ENCODE assay signal across 11 cellular contexts in genomic region chr17:633641-634091, GRCh38.
A peak's percentile ranks its signal among the peaks of the same experiment; 100 is the strongest.
DNase-seq lines count a peak whose midpoint lies in the region; ATAC-seq and TF ChIP-seq lines count a peak whose summit lies in the region.
"Had no signal": no experiment of that assay in that cellular context is flagged by ENCODE, and none has a peak within 500 bp of the region (broad histone marks: within the 10 kb centered on the region; RNA-seq: fewer than 3 reads in every experiment).

No MANE protein-coding gene starts in this region.

- no peak; the same call in 2 of the 3 replicates for ATAC-seq in GM23338
- no peak for ATAC-seq in activated T-helper 17 cell treated with anti-CD3 and anti-CD28 coated beads, Interleukin-2, amount 50 U/mL, for 72 hours (replicated peaks)
- ATAC-seq in PC-3 = no peak

- H3K4me2 ChIP-seq in GM23338 (no peak overlapping the region), PC-3 (ENCODE audit: low read length) (no peak overlapping the region)

- no peaks in the 10 kb centered on the region for H3K36me3 ChIP-seq in GM23338 (ENCODE audit: insufficient read depth)
- H3K36me3 ChIP-seq in stomach = peaks cover 6 to 38% (median 30%) of the 10 kb centered on the region in 4 donors
- no peaks in the 10 kb centered on the region; the same call in none of the 2 replicates for H3K36me3 ChIP-seq in PC-3 (ENCODE audit: low read depth, low read length)

- H3K79me2 ChIP-seq in GM23338 (replicated peaks; ENCODE audit: insufficient read depth) = no peaks in the 10 kb centered on the region
- no peaks in the 10 kb centered on the region for H3K79me2 ChIP-seq in PC-3 (ENCODE audit: low read length)

- H3K27me3 ChIP-seq in GM23338 (ENCODE audit: insufficient read depth) (no peaks in the 10 kb centered on the region), dorsolateral prefrontal cortex (no peaks in the 10 kb centered on the region), stomach (no peaks in the 10 kb centered on the region), PC-3 (ENCODE audit: low read length) (no peaks in the 10 kb centered on the region)

- H3K9ac ChIP-seq in PC-3 (ENCODE audit: low read length) = no peak overlapping the region

- peaks cover 20% of the 10 kb centered on the region for H3K9me3 Mint-ChIP-seq in GM23338
- H3K9me3 Mint-ChIP-seq in activated T-helper 17 cell treated with anti-CD3 and anti-CD28 coated beads, Interleukin-2, amount 50 U/mL, for 72 hours = peaks cover 4% of the 10 kb centered on the region

- no peak overlapping the region for H3K27ac Mint-ChIP-seq in GM23338
- H3K27ac Mint-ChIP-seq in activated T-helper 17 cell treated with anti-CD3 and anti-CD28 coated beads, Interleukin-2, amount 50 U/mL, for 72 hours = no peak overlapping the region
- H3K27ac Mint-ChIP-seq: activated naive CD8-positive, alpha-beta T cell treated with anti-CD3 and anti-CD28 coated beads, Interleukin-2, amount 10 ng/mL, durations not matched to agents 7 days and 5 days had no signal

- DNase-seq in GM23338 (ENCODE audit: low spot score) (no peak), dorsolateral prefrontal cortex (no peak), medulla oblongata (ENCODE audit: extremely low spot score) (peak; percentile 46), stomach (no peak), PC-3 (no peak), NCI-H2029 (lab: John Stamatoyannopoulos, UW) (no peak), hippocampal formation (lab: John Stamatoyannopoulos, UW) (no peak)
- DNase-seq: activated naive CD8-positive, alpha-beta T cell treated with anti-CD3 and anti-CD28 coated beads, Interleukin-2, amount 10 ng/mL, durations not matched to agents 7 days and 5 days; NCI-H2029 treated with DMSO at 0.1 percent for 48 hours had no signal

- CTCF ChIA-PET in PC-3 (lab: Charles Lee) = no interaction called here

- peaks cover 2% of the 10 kb centered on the region for H3K36me3 Mint-ChIP-seq in GM23338 (ENCODE audit: low read depth)
- H3K36me3 Mint-ChIP-seq in activated T-helper 17 cell treated with anti-CD3 and anti-CD28 coated beads, Interleukin-2, amount 50 U/mL, for 72 hours (ENCODE audit: low read depth) = peaks cover 32% of the 10 kb centered on the region

- TF ChIP-seq EP300 in stomach (IDR thresholded peaks at IDR 0.05) = no peak

- H3K4me3 ChIP-seq in GM23338 = no peak overlapping the region
- no peak overlapping the region for H3K4me3 ChIP-seq in dorsolateral prefrontal cortex
- no peak overlapping the region for H3K4me3 ChIP-seq in stomach
- H3K4me3 ChIP-seq in PC-3 (ENCODE audit: low read length) = no peak overlapping the region

- intact Hi-C loops in dorsolateral prefrontal cortex (cut with DNase I) = no loop called here
- intact Hi-C loops in stomach (cut with DNase I; ENCODE audit: low total_unique reads) = no loop called here
- intact Hi-C loops in PC-3 (cut with micrococcal nuclease) = no loop called here

- no peak overlapping the region for H3K4me3 Mint-ChIP-seq in GM23338
- no peak overlapping the region for H3K4me3 Mint-ChIP-seq in activated T-helper 17 cell treated with anti-CD3 and anti-CD28 coated beads, Interleukin-2, amount 50 U/mL, for 72 hours
- H3K4me3 Mint-ChIP-seq: activated naive CD8-positive, alpha-beta T cell treated with anti-CD3 and anti-CD28 coated beads, Interleukin-2, amount 10 ng/mL, durations not matched to agents 7 days and 5 days had no signal

- H3K9me2 ChIP-seq in GM23338 (ENCODE audit: insufficient read depth) (no peaks in the 10 kb centered on the region), PC-3 (replicated peaks; ENCODE audit: low read length) (no peaks in the 10 kb centered on the region)

- H3K9me3 ChIP-seq in stomach (no peaks in the 10 kb centered on the region), PC-3 (ENCODE audit: low read length) (no peaks in the 10 kb centered on the region)

- H2AFZ ChIP-seq in GM23338 (no peak overlapping the region), PC-3 (ENCODE audit: low read length) (no peak overlapping the region)

- H3K27ac ChIP-seq in GM23338 (ENCODE audit: low read depth) = peak overlapping the region; percentile 9; the same call in 1 of the 2 replicates
- H3K27ac ChIP-seq in dorsolateral prefrontal cortex = peak overlapping the region in 51 of 59 donors; percentile 0 to 91 (median 52)
- H3K27ac ChIP-seq in stomach = peak overlapping the region in 4 of 5 donors; percentile 21 to 77 (median 62)
- no peak overlapping the region for H3K27ac ChIP-seq in PC-3 (ENCODE audit: low read length)
- H3K27ac ChIP-seq: C4-2B had no signal

- no TSS peak for BruUV-seq in PC-3 (replicated peaks; lab: Mats Ljungman, UMichigan)

- no peaks in the 10 kb centered on the region for H3K4me1 ChIP-seq in GM23338 (ENCODE audit: insufficient read depth)
- H3K4me1 ChIP-seq in stomach = peaks cover 0 to 14% (median 7%) of the 10 kb centered on the region in 4 donors
- H3K4me1 ChIP-seq in PC-3 (ENCODE audit: insufficient read depth, low read length) = no peaks in the 10 kb centered on the region

- no peak for TF ChIP-seq POLR2A in stomach (IDR thresholded peaks at IDR 0.05)

- H4K20me1 ChIP-seq in GM23338 (replicated peaks; ENCODE audit: insufficient read depth) (no peaks in the 10 kb centered on the region), PC-3 (ENCODE audit: low read length) (no peaks in the 10 kb centered on the region)

- H3K4me1 Mint-ChIP-seq in GM23338 = no peaks in the 10 kb centered on the region
- no peaks in the 10 kb centered on the region for H3K4me1 Mint-ChIP-seq in activated T-helper 17 cell treated with anti-CD3 and anti-CD28 coated beads, Interleukin-2, amount 50 U/mL, for 72 hours

- no peaks in the 10 kb centered on the region for H3F3A ChIP-seq in GM23338 (replicated peaks; ENCODE audit: low read depth)
- no peaks in the 10 kb centered on the region for H3F3A ChIP-seq in PC-3 (ENCODE audit: low read length, unreplicated experiment)

- no peak for TF ChIP-seq CTCF in GM23338 (conservative IDR thresholded peaks at IDR 0.05; ENCODE audit: low read depth in 2 of 2)
- no peak for TF ChIP-seq CTCF in dorsolateral prefrontal cortex (IDR thresholded peaks at IDR 0.05 in 54 of 56, conservative IDR thresholded peaks at IDR 0.05 in 2 of 56; ENCODE audit: low read depth in 1 of 56, partially characterized antibody in 56 of 56)
- TF ChIP-seq CTCF in stomach (IDR thresholded peaks at IDR 0.05) = no peak
- TF ChIP-seq CTCF in PC-3 (conservative IDR thresholded peaks at IDR 0.05; ENCODE audit: low read depth, low read length) = no peak

- POLR2A ChIA-PET in PC-3 (lab: Charles Lee; ENCODE audit: unreplicated experiment) = no interaction called here

- WGBS in stomach, 5 donors = 58 to 64% (median 60%) methylated on average over 8 of the region's 8 CpGs

- no peaks in the 10 kb centered on the region for H3K27me3 Mint-ChIP-seq in GM23338 (ENCODE audit: insufficient read depth, low read depth, poor library complexity)
- H3K27me3 Mint-ChIP-seq in activated T-helper 17 cell treated with anti-CD3 and anti-CD28 coated beads, Interleukin-2, amount 50 U/mL, for 72 hours = no peaks in the 10 kb centered on the region
- H3K27me3 Mint-ChIP-seq: activated naive CD8-positive, alpha-beta T cell treated with anti-CD3 and anti-CD28 coated beads, Interleukin-2, amount 10 ng/mL, durations not matched to agents 7 days and 5 days had no signal

TF ChIP-seq in GM23338, 12 proteins besides CTCF, POLR2A, EP300 and RAD21 (continues in another document):
- TF ChIP-seq NANOG (IDR thresholded peaks at IDR 0.05; ENCODE audit: borderline replicate concordance) (no peak), STAT1 (IDR thresholded peaks at IDR 0.05; ENCODE audit: unreplicated experiment) (no peak), JUNB (IDR thresholded peaks at IDR 0.05; ENCODE audit: unreplicated experiment) (no peak), ZNF331 (CRISPR knock-in tag; IDR thresholded peaks at IDR 0.05; ENCODE audit: low read depth) (no peak), CREB1 (CRISPR knock-in tag; IDR thresholded peaks at IDR 0.05; ENCODE audit: low read depth) (no peak), POLR2AphosphoS5 (IDR thresholded peaks at IDR 0.05; ENCODE audit: low read depth) (no peak), EZH2phosphoT487 (IDR thresholded peaks at IDR 0.05; ENCODE audit: unreplicated experiment) (no peak)
- TF ChIP-seq, protein P1, sequence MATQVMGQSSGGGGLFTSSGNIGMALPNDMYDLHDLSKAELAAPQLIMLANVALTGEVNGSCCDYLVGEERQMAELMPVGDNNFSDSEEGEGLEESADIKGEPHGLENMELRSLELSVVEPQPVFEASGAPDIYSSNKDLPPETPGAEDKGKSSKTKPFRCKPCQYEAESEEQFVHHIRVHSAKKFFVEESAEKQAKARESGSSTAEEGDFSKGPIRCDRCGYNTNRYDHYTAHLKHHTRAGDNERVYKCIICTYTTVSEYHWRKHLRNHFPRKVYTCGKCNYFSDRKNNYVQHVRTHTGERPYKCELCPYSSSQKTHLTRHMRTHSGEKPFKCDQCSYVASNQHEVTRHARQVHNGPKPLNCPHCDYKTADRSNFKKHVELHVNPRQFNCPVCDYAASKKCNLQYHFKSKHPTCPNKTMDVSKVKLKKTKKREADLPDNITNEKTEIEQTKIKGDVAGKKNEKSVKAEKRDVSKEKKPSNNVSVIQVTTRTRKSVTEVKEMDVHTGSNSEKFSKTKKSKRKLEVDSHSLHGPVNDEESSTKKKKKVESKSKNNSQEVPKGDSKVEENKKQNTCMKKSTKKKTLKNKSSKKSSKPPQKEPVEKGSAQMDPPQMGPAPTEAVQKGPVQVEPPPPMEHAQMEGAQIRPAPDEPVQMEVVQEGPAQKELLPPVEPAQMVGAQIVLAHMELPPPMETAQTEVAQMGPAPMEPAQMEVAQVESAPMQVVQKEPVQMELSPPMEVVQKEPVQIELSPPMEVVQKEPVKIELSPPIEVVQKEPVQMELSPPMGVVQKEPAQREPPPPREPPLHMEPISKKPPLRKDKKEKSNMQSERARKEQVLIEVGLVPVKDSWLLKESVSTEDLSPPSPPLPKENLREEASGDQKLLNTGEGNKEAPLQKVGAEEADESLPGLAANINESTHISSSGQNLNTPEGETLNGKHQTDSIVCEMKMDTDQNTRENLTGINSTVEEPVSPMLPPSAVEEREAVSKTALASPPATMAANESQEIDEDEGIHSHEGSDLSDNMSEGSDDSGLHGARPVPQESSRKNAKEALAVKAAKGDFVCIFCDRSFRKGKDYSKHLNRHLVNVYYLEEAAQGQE (IDR thresholded peaks at IDR 0.05; ENCODE audit: unreplicated experiment) = no peak
